In genomic region chr2:33021542-33022259, GRCh38 we compare ENCODE assay signal across 9 cellular contexts.
DNase-seq lines count a peak whose midpoint lies in the region; ATAC-seq and TF ChIP-seq lines count a peak whose summit lies in the region.
"Had no signal": no experiment of that assay in that cellular context is flagged by ENCODE, and none has a peak within 500 bp of the region (broad histone marks: within the 10 kb centered on the region; RNA-seq: fewer than 3 reads in every experiment).

No MANE protein-coding gene starts in this region.

- peaks cover 0 to 11% (median 7%) of the 10 kb centered on the region in 4 donors for H3K4me1 ChIP-seq in stomach

- H3K4me3 ChIP-seq in stomach = no peak overlapping the region

- TF ChIP-seq CTCF in stomach (IDR thresholded peaks at IDR 0.05) (no peak), GM10248 (IDR thresholded peaks at IDR 0.05; ENCODE audit: control extremely low read depth, extremely low read depth, low read depth, missing control alignments) (no peak)

- POLR2A ChIA-PET in GM10248 (lab: Yijun Ruan, JAX) = no interaction called here

- ATAC-seq in HG02571 (IDR thresholded peaks at IDR 0.05; ENCODE audit: unreplicated experiment) (no peak), HG02840 (IDR thresholded peaks at IDR 0.05; ENCODE audit: low FRiP score, unreplicated experiment) (no peak)

- H3K27me3 ChIP-seq in stomach = no peaks in the 10 kb centered on the region

- peak; percentile 30 for DNase-seq in HS-5 (ENCODE audit: low read depth)
- peak; percentile 31 for DNase-seq in dedifferentiated amniotic fluid mesenchymal stem cell (ENCODE audit: extremely low spot score)
- DNase-seq in hepatic stellate cell (ENCODE audit: low spot score) = peak; percentile 34
- DNase-seq in stomach = no peak
- DNase-seq in GM10248 (ENCODE audit: extremely low spot score) = no peak
- no peak for DNase-seq in anterior cingulate cortex (lab: John Stamatoyannopoulos, UW)
- DNase-seq: WERI-Rb-1 had no signal

- CTCF ChIA-PET in GM10248 (lab: Yijun Ruan, JAX) = interaction anchor here (1.1 to 1.5 kb wide), 3 partner anchors 11 to 18 kb away, joined by 3 to 5 read pairs (median 3); no protein-coding TSS in a partner anchor

- H3K9me3 ChIP-seq in stomach = peaks cover 0 to 6% (median 3%) of the 10 kb centered on the region in 4 donors

- TF ChIP-seq EP300 in stomach (IDR thresholded peaks at IDR 0.05) = no peak

- peak overlapping the region in 3 of 5 donors; percentile 31 to 52 (median 41) for H3K27ac ChIP-seq in stomach
- H3K27ac ChIP-seq: WERI-Rb-1 had no signal

- WGBS in stomach, 5 donors = 30 to 71% (median 61%) methylated on average over 5 of the region's 5 CpGs

- no peaks in the 10 kb centered on the region for H3K36me3 ChIP-seq in stomach
- H3K36me3 ChIP-seq: WERI-Rb-1 had no signal

- no peak for TF ChIP-seq POLR2A in stomach (IDR thresholded peaks at IDR 0.05)

- intact Hi-C loops in stomach (cut with DNase I; ENCODE audit: low total_unique reads) = no loop called here

Comparison
In these comparisons a context has a peak if more than half of its experiments do, and no peak if none do; other contexts are left out.
1. DNase-seq: peak in HS-5 (single experiment), dedifferentiated amniotic fluid mesenchymal stem cell (single experiment) and hepatic stellate cell (single experiment); none in stomach (single experiment), GM10248 (single experiment) and anterior cingulate cortex (0 of 58).